ENCODE assay signal across 12 cellular contexts in the genomic region with DNA sequence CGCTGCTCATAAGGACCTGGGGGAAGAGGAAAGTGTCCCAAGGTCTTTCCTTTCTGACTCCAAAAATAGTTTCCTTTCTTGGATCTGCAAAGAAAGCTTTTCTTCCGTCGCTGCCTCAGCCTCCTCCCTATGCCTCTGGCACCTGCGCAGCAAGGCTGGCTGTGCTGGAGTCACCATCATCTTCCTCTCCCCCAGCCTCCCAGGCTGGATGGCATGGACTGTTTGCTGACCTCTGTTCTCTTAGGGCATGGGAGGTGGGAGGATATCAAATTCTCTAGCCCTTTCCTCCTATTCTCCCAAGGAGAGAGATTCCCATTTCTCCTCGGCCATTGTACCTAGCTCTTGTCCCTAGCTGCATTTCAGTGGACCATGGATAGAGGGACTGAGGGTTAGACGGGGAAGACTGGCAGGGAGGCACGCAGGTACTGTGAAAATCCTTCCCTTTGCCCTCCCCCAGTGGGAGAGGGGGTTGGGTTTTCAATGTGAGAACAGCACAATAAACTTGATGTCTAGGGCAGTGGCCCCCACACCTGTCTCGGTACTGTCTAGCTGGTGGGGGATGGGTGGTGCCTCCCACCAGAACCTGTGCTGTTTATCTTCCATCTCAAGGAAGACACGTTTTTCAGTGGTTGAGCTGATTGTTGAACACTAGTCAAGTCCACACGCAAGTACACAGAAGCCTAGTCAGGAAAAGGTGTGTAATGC. TPM values are rescaled to one million over a fixed set of nuclear protein-coding genes. Genes with fewer than 3 reads are reported as not detected.
DNase-seq lines count a peak whose midpoint lies in the region; ATAC-seq and TF ChIP-seq lines count a peak whose summit lies in the region.
"Had no signal": no experiment of that assay in that cellular context is flagged by ENCODE, and none has a peak within 500 bp of the region (broad histone marks: within the 10 kb centered on the region; RNA-seq: fewer than 3 reads in every experiment).

No MANE protein-coding gene starts in this region.

- H3K4me1 Mint-ChIP-seq in Calu3 (ENCODE audit: low read depth, unreplicated experiment): peaks cover 10% of the 10 kb centered on the region
- peaks cover 59% of the 10 kb centered on the region for H3K4me1 Mint-ChIP-seq in activated naive CD8-positive, alpha-beta T cell treated with anti-CD3 and anti-CD28 coated beads, Interleukin-2, amount 50 U/mL, for 24 hours

- intact Hi-C loops in Calu3 (cut with micrococcal nuclease; ENCODE audit: unreplicated experiment): no loop called here

- no peak overlapping the region for H2AFZ ChIP-seq in osteoblast (ENCODE audit: low read length)

- H3K79me2 ChIP-seq in osteoblast (ENCODE audit: insufficient read depth, low read length): peaks cover 65% of the 10 kb centered on the region

- peaks cover 11% of the 10 kb centered on the region for H3K27me3 Mint-ChIP-seq in Calu3 (ENCODE audit: unreplicated experiment)
- H3K27me3 Mint-ChIP-seq in activated naive CD8-positive, alpha-beta T cell treated with anti-CD3 and anti-CD28 coated beads, Interleukin-2, amount 50 U/mL, for 24 hours: peaks cover 8% of the 10 kb centered on the region

- H3K4me3 Mint-ChIP-seq in Calu3 (ENCODE audit: low read depth, unreplicated experiment): peak overlapping the region; percentile 5
- H3K4me3 Mint-ChIP-seq in activated naive CD8-positive, alpha-beta T cell treated with anti-CD3 and anti-CD28 coated beads, Interleukin-2, amount 50 U/mL, for 24 hours: peak overlapping the region; percentile 94

- peaks cover 70% of the 10 kb centered on the region for H3K36me3 Mint-ChIP-seq in Calu3 (ENCODE audit: insufficient read depth, unreplicated experiment)
- peaks cover 56% of the 10 kb centered on the region for H3K36me3 Mint-ChIP-seq in activated naive CD8-positive, alpha-beta T cell treated with anti-CD3 and anti-CD28 coated beads, Interleukin-2, amount 50 U/mL, for 24 hours (ENCODE audit: low read depth)

- H3K27me3 ChIP-seq in neutrophil: no peaks in the 10 kb centered on the region
- H3K27me3 ChIP-seq in osteoblast (ENCODE audit: insufficient read depth, low read length): no peaks in the 10 kb centered on the region

- H3K4me2 ChIP-seq in osteoblast (ENCODE audit: insufficient read depth, low read length): no peak overlapping the region

- DNase-seq in Calu3: no peak
- DNase-seq in activated naive CD8-positive, alpha-beta T cell treated with anti-CD3 and anti-CD28 coated beads, Interleukin-2, amount 50 U/mL, for 24 hours: no peak
- DNase-seq in iPS-NIHi7 (ENCODE audit: extremely low spot score): no peak
- DNase-seq in osteoblast (ENCODE audit: insufficient read length, low spot score, missing footprints): no peak
- no peak for DNase-seq in mucosa of gallbladder (ENCODE audit: low spot score)
- DNase-seq: EL, mammary epithelial cell, NCI-H1092, NCI-H69, small intestine had no signal

- H3K4me1 ChIP-seq in neutrophil (ENCODE audit: control insufficient read depth in 1 of 2, insufficient read depth in 1 of 2, low read depth in 1 of 2, low read length in 1 of 2) (peaks cover 36 to 47% of the 10 kb centered on the region in 2 experiments), osteoblast (ENCODE audit: insufficient read depth, low read length) (peaks cover 14% of the 10 kb centered on the region)

- H3K9me3 Mint-ChIP-seq in Calu3 (ENCODE audit: low read depth, unreplicated experiment): no peaks in the 10 kb centered on the region
- H3K9me3 Mint-ChIP-seq in activated naive CD8-positive, alpha-beta T cell treated with anti-CD3 and anti-CD28 coated beads, Interleukin-2, amount 50 U/mL, for 24 hours: peaks cover 5% of the 10 kb centered on the region

- CTCF ChIA-PET in Calu3 (lab: Charles Lee): no interaction called here

- H4K20me1 ChIP-seq in osteoblast (ENCODE audit: insufficient read depth, low read length): peaks cover 20% of the 10 kb centered on the region

- no peaks in the 10 kb centered on the region for H3K9me3 ChIP-seq in KOPT-K1 (ENCODE audit: insufficient read depth, low read length, poor library complexity, severe bottlenecking)
- H3K9me3 ChIP-seq in neutrophil: no peaks in the 10 kb centered on the region
- no peaks in the 10 kb centered on the region for H3K9me3 ChIP-seq in osteoblast (ENCODE audit: low read depth, low read length)

- TF ChIP-seq CTCF in Calu3 (IDR thresholded peaks at IDR 0.05; ENCODE audit: unreplicated experiment): no peak
- TF ChIP-seq CTCF in neutrophil (IDR thresholded peaks at IDR 0.05): no peak
- TF ChIP-seq CTCF in osteoblast (IDR thresholded peaks at IDR 0.05; ENCODE audit: extremely low read depth, low read depth, low read length): no peak

- no peak overlapping the region for H3K4me3 ChIP-seq in neutrophil (ENCODE audit: low read depth in 1 of 2, low read length in 1 of 2)
- no peak overlapping the region for H3K4me3 ChIP-seq in osteoblast (ENCODE audit: insufficient read depth, low read length)

- BruUV-seq in Calu3 (replicated peaks; lab: Mats Ljungman, UMichigan): no TSS peak

- H3K27ac Mint-ChIP-seq in Calu3 (ENCODE audit: unreplicated experiment): no peak overlapping the region
- H3K27ac Mint-ChIP-seq in activated naive CD8-positive, alpha-beta T cell treated with anti-CD3 and anti-CD28 coated beads, Interleukin-2, amount 50 U/mL, for 24 hours: peak overlapping the region; percentile 80

- H3K27ac ChIP-seq in KOPT-K1 (ENCODE audit: low read depth, low read length, poor library complexity, severe bottlenecking): peak overlapping the region; percentile 99
- peak overlapping the region; percentile 98 for H3K27ac ChIP-seq in neutrophil
- H3K27ac ChIP-seq in osteoblast (ENCODE audit: low read depth, low read length): no peak overlapping the region

- peaks cover 53% of the 10 kb centered on the region for H3K36me3 ChIP-seq in KOPT-K1 (ENCODE audit: insufficient read depth, low read length)
- H3K36me3 ChIP-seq in neutrophil: peaks cover 26% of the 10 kb centered on the region
- H3K36me3 ChIP-seq in osteoblast (ENCODE audit: insufficient read depth, low read length): peaks cover 34% of the 10 kb centered on the region

- no peak for ATAC-seq in activated naive CD8-positive, alpha-beta T cell treated with anti-CD3 and anti-CD28 coated beads, Interleukin-2, amount 50 U/mL, for 24 hours

RNA-seq across cellular contexts. Expression of a gene that starts 2.6 kb away (rescaled TPM):
- 23.5 and 29.1 TPM in 2 replicates for total RNA-seq in Calu3 (2022)
- 9.7 and 11.9 TPM in 2 replicates for total RNA-seq in osteoblast
- total RNA-seq in mucosa of gallbladder: 36.3 TPM

RNA-seq across cellular contexts. Expression of a gene that starts 4.1 kb away (rescaled TPM):
- total RNA-seq in Calu3 (2022) (26.1 and 30.6 TPM in 2 replicates), osteoblast (28.6 and 29.7 TPM in 2 replicates), mucosa of gallbladder (40.5 TPM)

RNA-seq across cellular contexts. Expression of a gene that starts 5.2 kb away (rescaled TPM):
- 4.1 and 4.3 TPM in 2 replicates for total RNA-seq in Calu3 (2022)
- 2.2 and 2.4 TPM in 2 replicates for total RNA-seq in osteoblast
- total RNA-seq in mucosa of gallbladder: 4.6 TPM

RNA-seq across cellular contexts. Expression of a gene that starts 30.3 kb away (rescaled TPM):
- 4.5 and 9.1 TPM in 2 replicates for total RNA-seq in Calu3 (2022)
- 0.36 TPM in 1 of 2 replicates, not detected in the other for total RNA-seq in osteoblast
- 1.2 TPM for total RNA-seq in mucosa of gallbladder

RNA-seq across cellular contexts. Expression of a gene that starts 45.3 kb away (rescaled TPM):
- total RNA-seq in Calu3 (2022): 24.4 and 27.3 TPM in 2 replicates
- 18.5 and 19.4 TPM in 2 replicates for total RNA-seq in osteoblast
- total RNA-seq in mucosa of gallbladder: 78.2 TPM
